Comparison of ENCODE assay signal across 1 cellular context in genomic region chr3:172716476-172716875, GRCh38.
TF ChIP-seq lines count a peak whose summit lies in the region.

No MANE protein-coding gene starts in this region.

TF ChIP-seq in HepG2, 621 proteins besides CTCF, POLR2A, EP300 and RAD21:
- TF ChIP-seq CEBPG (CRISPR knock-in tag; IDR thresholded peaks at IDR 0.05) (no peak), ZNF550 (CRISPR knock-in tag; IDR thresholded peaks at IDR 0.05; ENCODE audit: borderline replicate concordance) (no peak), GTF2F1 (IDR thresholded peaks at IDR 0.05; ENCODE audit: low read length) (no peak), JUN (CRISPR knock-in tag; IDR thresholded peaks at IDR 0.05) (no peak), ZFP36L1 (CRISPR knock-in tag; IDR thresholded peaks at IDR 0.05) (no peak), ZNF547 (CRISPR knock-in tag; IDR thresholded peaks at IDR 0.05) (no peak), E2F5 (CRISPR knock-in tag; conservative IDR thresholded peaks at IDR 0.05) (no peak), DMAP1 (CRISPR knock-in tag; IDR thresholded peaks at IDR 0.05) (no peak), SNRNP70 (IDR thresholded peaks at IDR 0.05; ENCODE audit: low read depth, low read length) (no peak), MED13 (CRISPR knock-in tag; IDR thresholded peaks at IDR 0.05) (no peak), RCOR2 (CRISPR knock-in tag; IDR thresholded peaks at IDR 0.05) (no peak), GRHL1 (CRISPR knock-in tag; conservative IDR thresholded peaks at IDR 0.05) (no peak), GMEB2 (CRISPR knock-in tag; IDR thresholded peaks at IDR 0.05; ENCODE audit: low read depth) (no peak), THAP9 (CRISPR knock-in tag; IDR thresholded peaks at IDR 0.05; ENCODE audit: borderline replicate concordance) (no peak), BRCA1 (CRISPR knock-in tag; IDR thresholded peaks at IDR 0.05) (no peak)
